ENCODE assay signal across 29 cellular contexts in the genomic region with DNA sequence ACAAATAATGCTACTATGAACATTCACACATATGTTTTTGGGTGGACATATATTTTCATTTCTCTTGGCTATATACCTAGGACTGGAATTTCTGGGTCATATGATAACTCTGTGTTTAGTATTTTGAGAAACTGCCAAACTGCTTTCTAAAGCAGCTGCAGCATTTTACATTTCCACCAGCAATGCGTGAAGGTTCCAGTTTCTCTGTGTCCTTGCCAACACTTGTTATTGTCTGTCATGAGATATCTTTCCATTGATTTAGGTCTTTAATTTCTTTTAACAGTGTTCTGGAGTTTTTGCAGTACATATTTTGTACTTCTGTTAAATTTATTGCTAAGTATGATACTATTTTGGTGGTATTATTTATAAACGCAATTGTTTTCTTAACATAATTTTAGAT.
"Had no signal": no experiment of that assay in that cellular context is flagged by ENCODE, and none has a peak within 500 bp of the region (broad histone marks: within the 10 kb centered on the region; RNA-seq: fewer than 3 reads in every experiment).

No MANE protein-coding gene starts in this region.

- DNase-seq: activated CD4-positive, alpha-beta memory T cell treated with anti-CD3 and anti-CD28 coated beads for 36 hours; activated CD4-positive, alpha-beta T cell treated with anti-CD3 and anti-CD28 coated beads for 36 hours; activated CD4-positive, alpha-beta T cell treated with anti-CD3 and anti-CD28 coated beads, Interleukin-2, amount 10 ng/mL, durations not matched to agents 24 days and 14 days; activated CD4-positive, CD25-positive, alpha-beta regulatory T cell; activated CD4-positive, CD25-positive, alpha-beta regulatory T cell treated with anti-CD3 and anti-CD28 coated beads, Interleukin-2, amount 50 U/mL, for 72 hours; activated CD8-positive, alpha-beta memory T cell treated with anti-CD3 and anti-CD28 coated beads, Interleukin-2, amount 50 U/mL, for 48 hours; activated CD8-positive, alpha-beta T cell treated with anti-CD3 and anti-CD28 coated beads, Interleukin-2, amount 10 ng/mL, durations not matched to agents 7 days and 5 days; activated effector memory CD4-positive, alpha-beta T cell treated with Interleukin-2 at 50 U/mL for 16 hours; activated gamma-delta T cell treated with Interleukin-2 at 50 U/mL for 16 hours; activated naive CD4-positive, alpha-beta T cell treated with anti-CD3 and anti-CD28 coated beads, Interleukin-2, amount 50 U/mL, for 16 hours; activated naive CD4-positive, alpha-beta T cell treated with Interleukin-2 at 50 U/mL for 16 hours; activated T-cell treated with anti-CD3 and anti-CD28 coated beads for 4 hours; activated T-cell treated with anti-CD3 and anti-CD28 coated beads, Interleukin-2, amount 50 U/mL, for 4 hours; amniotic stem cell; anterior cingulate cortex; body of pancreas; caudate nucleus; cortex of kidney; dermis blood vessel endothelial cell; effector CD4-positive, alpha-beta T cell; effector memory CD8-positive, alpha-beta T cell; erythroblast; foreskin melanocyte; heart right ventricle; T-helper 2 cell had no signal

- H3K27ac Mint-ChIP-seq: activated CD4-positive, alpha-beta memory T cell treated with anti-CD3 and anti-CD28 coated beads for 36 hours; activated CD4-positive, alpha-beta T cell treated with anti-CD3 and anti-CD28 coated beads for 36 hours; activated CD4-positive, alpha-beta T cell treated with anti-CD3 and anti-CD28 coated beads, Interleukin-2, amount 10 ng/mL, durations not matched to agents 24 days and 14 days; activated CD8-positive, alpha-beta T cell treated with anti-CD3 and anti-CD28 coated beads, Interleukin-2, amount 10 ng/mL, durations not matched to agents 7 days and 5 days; activated naive CD8-positive, alpha-beta T cell; activated T-helper 17 cell treated with anti-CD3 and anti-CD28 coated beads, Interleukin-2, amount 50 U/mL, for 72 hours; effector memory CD8-positive, alpha-beta T cell had no signal

- H3K9me3 ChIP-seq: body of pancreas, esophagus muscularis mucosa, gastroesophageal sphincter had no signal

- ATAC-seq: activated CD4-positive, alpha-beta T cell treated with anti-CD3 and anti-CD28 coated beads for 36 hours; activated CD8-positive, alpha-beta T cell treated with anti-CD3 and anti-CD28 coated beads, Interleukin-2, amount 10 ng/mL, durations not matched to agents 7 days and 5 days; activated T-cell treated with anti-CD3 and anti-CD28 coated beads, Interleukin-2, amount 50 U/mL, for 4 hours; activated T-helper 17 cell treated with anti-CD3 and anti-CD28 coated beads, Interleukin-2, amount 50 U/mL, for 72 hours; body of pancreas; effector memory CD8-positive, alpha-beta T cell; gastroesophageal sphincter; heart right ventricle had no signal

- H3K27me3 Mint-ChIP-seq: activated CD4-positive, alpha-beta memory T cell treated with anti-CD3 and anti-CD28 coated beads for 36 hours; activated CD4-positive, alpha-beta T cell treated with anti-CD3 and anti-CD28 coated beads for 36 hours; activated CD4-positive, alpha-beta T cell treated with anti-CD3 and anti-CD28 coated beads, Interleukin-2, amount 10 ng/mL, durations not matched to agents 24 days and 14 days; activated naive CD8-positive, alpha-beta T cell; activated T-helper 17 cell treated with anti-CD3 and anti-CD28 coated beads, Interleukin-2, amount 50 U/mL, for 72 hours; effector memory CD8-positive, alpha-beta T cell had no signal

- H3K4me3 ChIP-seq: body of pancreas, esophagus muscularis mucosa, gastroesophageal sphincter, heart right ventricle had no signal

- H3K4me1 Mint-ChIP-seq: activated CD4-positive, alpha-beta T cell treated with anti-CD3 and anti-CD28 coated beads for 36 hours; activated CD4-positive, alpha-beta T cell treated with anti-CD3 and anti-CD28 coated beads, Interleukin-2, amount 10 ng/mL, durations not matched to agents 24 days and 14 days; activated T-helper 17 cell treated with anti-CD3 and anti-CD28 coated beads, Interleukin-2, amount 50 U/mL, for 72 hours had no signal

- H3K4me3 Mint-ChIP-seq: activated CD4-positive, alpha-beta memory T cell treated with anti-CD3 and anti-CD28 coated beads for 36 hours; activated CD4-positive, alpha-beta T cell treated with anti-CD3 and anti-CD28 coated beads for 36 hours; activated CD4-positive, alpha-beta T cell treated with anti-CD3 and anti-CD28 coated beads, Interleukin-2, amount 10 ng/mL, durations not matched to agents 24 days and 14 days; activated CD8-positive, alpha-beta T cell treated with anti-CD3 and anti-CD28 coated beads, Interleukin-2, amount 10 ng/mL, durations not matched to agents 7 days and 5 days; activated naive CD8-positive, alpha-beta T cell; activated T-cell treated with anti-CD3 and anti-CD28 coated beads, Interleukin-2, amount 50 U/mL, for 4 hours; activated T-helper 17 cell treated with anti-CD3 and anti-CD28 coated beads, Interleukin-2, amount 50 U/mL, for 72 hours; effector memory CD8-positive, alpha-beta T cell had no signal

- H3K9me3 Mint-ChIP-seq: activated CD4-positive, alpha-beta memory T cell treated with anti-CD3 and anti-CD28 coated beads for 36 hours; activated CD4-positive, alpha-beta T cell treated with anti-CD3 and anti-CD28 coated beads, Interleukin-2, amount 10 ng/mL, durations not matched to agents 24 days and 14 days; activated T-cell treated with anti-CD3 and anti-CD28 coated beads, Interleukin-2, amount 50 U/mL, for 4 hours; activated T-helper 17 cell treated with anti-CD3 and anti-CD28 coated beads, Interleukin-2, amount 50 U/mL, for 72 hours; effector memory CD8-positive, alpha-beta T cell had no signal

- H3K27me3 ChIP-seq: body of pancreas, esophagus muscularis mucosa, gastroesophageal sphincter had no signal

- H3K27ac ChIP-seq: body of pancreas, esophagus muscularis mucosa, gastroesophageal sphincter, heart right ventricle had no signal

- H3K4me1 ChIP-seq: body of pancreas, esophagus muscularis mucosa, gastroesophageal sphincter, heart right ventricle had no signal

- H3K36me3 ChIP-seq: esophagus muscularis mucosa, gastroesophageal sphincter, heart right ventricle had no signal
